In the genomic region with DNA sequence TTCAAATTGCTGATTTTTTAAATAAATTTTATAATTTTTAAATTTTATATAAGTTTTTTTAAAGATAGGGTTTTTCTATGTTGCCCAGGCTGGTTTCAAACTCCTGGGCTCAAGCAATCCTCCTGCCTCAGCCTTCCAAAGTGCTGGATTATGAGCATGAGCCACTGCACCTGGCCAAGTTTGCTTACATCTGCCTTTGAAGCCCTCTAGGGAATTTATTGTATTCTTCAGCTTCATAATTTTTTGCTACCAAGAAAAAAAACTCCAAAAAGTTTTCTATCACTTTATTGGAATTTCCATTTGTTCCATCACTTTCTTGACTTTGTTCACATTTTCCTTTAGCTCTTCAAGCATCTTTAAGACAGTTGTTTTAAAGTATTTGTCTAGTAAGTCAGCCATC, we compare ENCODE assay signal across 23 cellular contexts. TPM values are rescaled to one million over a fixed set of nuclear protein-coding genes. Genes with fewer than 3 reads are reported as not detected.
DNase-seq lines count a peak whose midpoint lies in the region; ATAC-seq and TF ChIP-seq lines count a peak whose summit lies in the region.
"Had no signal": no experiment of that assay in that cellular context is flagged by ENCODE, and none has a peak within 500 bp of the region (broad histone marks: within the 10 kb centered on the region; RNA-seq: fewer than 3 reads in every experiment).

No MANE protein-coding gene starts in this region.

- peak; percentile 68 for DNase-seq in NCI-H2171 treated with DMSO at 0.1 percent for 48 hours (lab: John Stamatoyannopoulos, UW)
- no peak for DNase-seq in NCI-H2171 (lab: John Stamatoyannopoulos, UW)
- DNase-seq in T-helper 17 cell = no peak
- no peak for DNase-seq in activated gamma-delta T cell treated with Interleukin-2 at 50 U/mL for 16 hours
- DNase-seq: 8988T; ACHN; AML-193; BE2C; Calu3; CD4-positive, CD25-positive, alpha-beta regulatory T cell; CD8-positive, alpha-beta memory T cell; COR-L47; DMS79; GF-D8; H9 had no signal

- peaks cover 6% of the 10 kb centered on the region for H3K27me3 Mint-ChIP-seq in T-helper 17 cell

- no peak overlapping the region for H3K4me3 Mint-ChIP-seq in T-helper 17 cell
- H3K4me3 Mint-ChIP-seq: GM23338, H9 had no signal

- peaks cover 48% of the 10 kb centered on the region for H3K4me1 ChIP-seq in DOHH2 (ENCODE audit: control insufficient read depth, low read length)
- H3K4me1 ChIP-seq: BE2C had no signal

- ATAC-seq in T-helper 17 cell (no peak), HG03280 (IDR thresholded peaks at IDR 0.05; ENCODE audit: unreplicated experiment) (no peak)
- ATAC-seq: A549, GM23338, HCT116 had no signal

- no peaks in the 10 kb centered on the region for H3K9me3 ChIP-seq in DOHH2 (ENCODE audit: control insufficient read depth, insufficient read depth, low read length)
- H3K9me3 ChIP-seq in T-helper 17 cell (ENCODE audit: control insufficient read depth, low read length, poor library complexity, severe bottlenecking) = no peaks in the 10 kb centered on the region
- H3K9me3 ChIP-seq: A549, BE2C had no signal

- H3K4me2 ChIP-seq in DOHH2 (ENCODE audit: low read length) = peak overlapping the region; percentile 64
- H3K4me2 ChIP-seq: A549, GM23338 had no signal

- no peak for TF ChIP-seq CTCF in DOHH2 (IDR thresholded peaks at IDR 0.05; ENCODE audit: low read depth, low read length, poor library complexity, severe bottlenecking)

- no peaks in the 10 kb centered on the region for H4K20me1 ChIP-seq in DOHH2 (ENCODE audit: control insufficient read depth, insufficient read depth, low read depth, low read length)

- peak overlapping the region; percentile 3 for H3K27ac Mint-ChIP-seq in T-helper 17 cell
- H3K27ac Mint-ChIP-seq: GM23338, H9 had no signal

- H3K4me1 Mint-ChIP-seq in T-helper 17 cell = peaks cover 10% of the 10 kb centered on the region

- no peaks in the 10 kb centered on the region for H3K27me3 ChIP-seq in DOHH2 (ENCODE audit: control insufficient read depth, low read length)
- H3K27me3 ChIP-seq: BE2C had no signal

- H3K9me2 ChIP-seq in DOHH2 (replicated peaks; ENCODE audit: control insufficient read depth, low read length) = no peaks in the 10 kb centered on the region

- H3K36me3 Mint-ChIP-seq in T-helper 17 cell (ENCODE audit: low read depth) = no peaks in the 10 kb centered on the region
- H3K36me3 Mint-ChIP-seq: CD4-positive, CD25-positive, alpha-beta regulatory T cell had no signal

- peaks cover 18% of the 10 kb centered on the region for H3F3A ChIP-seq in DOHH2 (ENCODE audit: control insufficient read depth, insufficient read depth)

- H3K4me3 ChIP-seq in DOHH2 (ENCODE audit: low read length) = peak overlapping the region; percentile 50
- H3K4me3 ChIP-seq: A549, GM23338 had no signal

- peaks cover 17% of the 10 kb centered on the region for H3K79me2 ChIP-seq in DOHH2 (ENCODE audit: control insufficient read depth, low read length)

- H3K27ac ChIP-seq in DOHH2 (ENCODE audit: low read depth, low read length) = peak overlapping the region; percentile 61
- H3K27ac ChIP-seq: A549, C4-2B had no signal

- H3K36me3 ChIP-seq in DOHH2 (ENCODE audit: control insufficient read depth, low read length) = peaks cover 5% of the 10 kb centered on the region
- H3K36me3 ChIP-seq: BE2C had no signal

RNA-seq across cellular contexts. Expression of a gene that starts 3.8 kb away (rescaled TPM):
- total RNA-seq in T-helper 17 cell = 10 to 100 TPM; 46.3 to 53.3 TPM

RNA-seq across cellular contexts. Expression of a gene that starts 14.0 kb away (rescaled TPM):
- not detected for total RNA-seq in T-helper 17 cell
- total RNA-seq: Calu3; CD4-positive, CD25-positive, alpha-beta regulatory T cell; CD8-positive, alpha-beta memory T cell; Daoy; GM23338; H4 had no signal

RNA-seq across cellular contexts. Expression of a gene that starts 23.0 kb away (rescaled TPM):
- total RNA-seq in T-helper 17 cell = 1 to 10 TPM; 1.1 to 4.2 TPM
- total RNA-seq: Calu3, Daoy had no signal

RNA-seq across cellular contexts. Expression of a gene that starts 44.8 kb away (rescaled TPM):
- total RNA-seq in T-helper 17 cell = 10 to 100 TPM; 27.2 to 29.7 TPM
